8 cellular contexts compared by ENCODE assay signal in the genomic region with DNA sequence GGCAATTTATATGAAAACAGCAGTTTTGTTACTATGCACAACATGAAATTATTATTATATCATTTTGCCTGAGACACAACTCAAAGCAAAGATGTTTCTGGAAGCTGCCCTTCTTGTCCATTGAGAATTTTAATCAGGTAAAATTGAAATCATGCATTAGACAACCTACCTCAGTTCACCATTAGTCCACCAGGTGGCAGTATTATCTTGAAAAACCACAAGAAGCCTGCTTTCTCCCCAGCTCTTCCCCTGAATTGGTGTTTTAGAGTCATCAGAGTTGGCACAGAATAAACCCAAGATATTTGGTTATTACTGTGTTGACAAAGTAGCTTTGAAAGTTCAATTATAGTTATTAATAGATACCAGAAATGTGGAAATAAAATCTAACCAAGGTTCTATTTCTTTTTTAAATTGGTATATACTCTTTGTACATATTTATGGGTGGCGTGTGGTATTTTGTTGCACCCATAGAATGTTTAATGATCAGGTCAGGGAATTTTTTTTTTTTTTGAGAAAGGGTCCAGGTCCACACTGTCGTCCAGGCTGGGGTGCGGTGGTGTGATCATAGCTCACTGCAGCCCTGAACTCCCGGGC. TPM values are rescaled to one million over a fixed set of nuclear protein-coding genes. Genes with fewer than 3 reads are reported as not detected.
DNase-seq lines count a peak whose midpoint lies in the region; ATAC-seq, FAIRE-seq and TF ChIP-seq lines count a peak whose summit lies in the region.

No MANE protein-coding gene starts in this region.

- DNase-seq in HCEC 1CT = peak; percentile 87
- peak; percentile 57 for DNase-seq in NCI-H2029 (lab: John Stamatoyannopoulos, UW)
- peak; percentile 30 for DNase-seq in T-helper 2 cell treated with Interferon-gamma antibody and Interleukin-4, amounts not matched to agents 5 μg/mL and 100 μg/mL, for 36 hours (ENCODE audit: low spot score)
- peak in 2 of 10 donors; percentile 22 to 43 for DNase-seq in dorsolateral prefrontal cortex
- peak; percentile 87 for DNase-seq in medulla oblongata (ENCODE audit: extremely low spot score)
- DNase-seq in thoracic aorta (ENCODE audit: low spot score) = peak; percentile 17
- no peak for DNase-seq in activated effector memory CD4-positive, alpha-beta T cell treated with anti-CD3 and anti-CD28 coated beads, Interleukin-2, amount 50 U/mL, for 16 hours

- H3K27ac ChIP-seq in dorsolateral prefrontal cortex (no peak overlapping the region), thoracic aorta (no peak overlapping the region)

- peak; percentile 97 for FAIRE-seq in G401.6 (lab: Jason Lieb, UNC)

- intact Hi-C loops in dorsolateral prefrontal cortex (cut with DNase I) = loop anchor here (1.0 to 2.0 kb wide), 2 partner anchors 201 to 202 kb away; no protein-coding TSS in a partner anchor

- H3K36me3 Mint-ChIP-seq in T-helper 2 cell treated with Interferon-gamma antibody and Interleukin-4, amounts not matched to agents 5 μg/mL and 100 μg/mL, for 36 hours (ENCODE audit: low read depth) = no peaks in the 10 kb centered on the region

- no peak overlapping the region for H3K27ac Mint-ChIP-seq in T-helper 2 cell treated with Interferon-gamma antibody and Interleukin-4, amounts not matched to agents 5 μg/mL and 100 μg/mL, for 36 hours

- TF ChIP-seq CTCF in dorsolateral prefrontal cortex (IDR thresholded peaks at IDR 0.05 in 54 of 56, conservative IDR thresholded peaks at IDR 0.05 in 2 of 56; ENCODE audit: low read depth in 1 of 56, partially characterized antibody in 56 of 56) (peak; percentile 87 to 100 (median 97)), thoracic aorta (IDR thresholded peaks at IDR 0.05) (peak; percentile 91)

- no peak overlapping the region for H3K4me3 ChIP-seq in dorsolateral prefrontal cortex
- no peak overlapping the region for H3K4me3 ChIP-seq in thoracic aorta

- no peaks in the 10 kb centered on the region for H3K36me3 ChIP-seq in thoracic aorta

- no peaks in the 10 kb centered on the region for H3K4me1 ChIP-seq in thoracic aorta (ENCODE audit: control insufficient read depth in 1 of 2, low read depth in 2 of 2)

- H3K4me1 Mint-ChIP-seq in T-helper 2 cell treated with Interferon-gamma antibody and Interleukin-4, amounts not matched to agents 5 μg/mL and 100 μg/mL, for 36 hours (ENCODE audit: low read depth) = peaks cover 2% of the 10 kb centered on the region

- no peak overlapping the region for H3K4me3 Mint-ChIP-seq in T-helper 2 cell treated with Interferon-gamma antibody and Interleukin-4, amounts not matched to agents 5 μg/mL and 100 μg/mL, for 36 hours

- no peaks in the 10 kb centered on the region for H3K9me3 Mint-ChIP-seq in T-helper 2 cell treated with Interferon-gamma antibody and Interleukin-4, amounts not matched to agents 5 μg/mL and 100 μg/mL, for 36 hours

- no peaks in the 10 kb centered on the region for H3K27me3 ChIP-seq in dorsolateral prefrontal cortex
- H3K27me3 ChIP-seq in thoracic aorta (replicated peaks; ENCODE audit: insufficient read depth) = no peaks in the 10 kb centered on the region

- H3K27me3 Mint-ChIP-seq in T-helper 2 cell treated with Interferon-gamma antibody and Interleukin-4, amounts not matched to agents 5 μg/mL and 100 μg/mL, for 36 hours (ENCODE audit: low read depth) = no peaks in the 10 kb centered on the region

- ATAC-seq in thoracic aorta (ENCODE audit: insufficient number of reproducible peaks, low FRiP score, low read depth) = peak; percentile 76

- no peaks in the 10 kb centered on the region for H3K9me3 ChIP-seq in thoracic aorta

RNA-seq across cellular contexts. Expression of a gene that starts 25.7 kb away (rescaled TPM):
- total RNA-seq in dorsolateral prefrontal cortex (10 to 100 TPM; 11.8 to 28.0 (median 18.2) TPM), thoracic aorta (10 to 100 TPM; 11.6 to 61.0 TPM)

RNA-seq across cellular contexts. Expression of a gene that starts 25.8 kb away (rescaled TPM):
- total RNA-seq in dorsolateral prefrontal cortex (10 to 100 TPM; 11.5 to 36.8 (median 22.4) TPM), thoracic aorta (10 to 100 TPM; 13.1 to 35.6 TPM)

RNA-seq across cellular contexts. Expression of a gene that starts 34.8 kb away (rescaled TPM):
- total RNA-seq in dorsolateral prefrontal cortex (10 to 100 TPM in 117 of 120 experiments, 1 to 10 TPM in 3; 8.0 to 28.4 (median 18.0) TPM), thoracic aorta (10 to 100 TPM; 35.5 to 40.8 TPM)
